In genomic region chr4:2878346-2878745, GRCh38 we compare ENCODE assay signal across 14 cellular contexts. TPM values are rescaled to one million over a fixed set of nuclear protein-coding genes. Genes with fewer than 3 reads are reported as not detected.
DNase-seq lines count a peak whose midpoint lies in the region; ATAC-seq, FAIRE-seq and TF ChIP-seq lines count a peak whose summit lies in the region.
"Had no signal": no experiment of that assay in that cellular context is flagged by ENCODE, and none has a peak within 500 bp of the region (broad histone marks: within the 10 kb centered on the region; RNA-seq: fewer than 3 reads in every experiment).

No MANE protein-coding gene starts in this region.

- H3K27ac Mint-ChIP-seq in stimulated activated naive CD8-positive, alpha-beta T cell treated with anti-CD3 and anti-CD28 coated beads, Interleukin-15, amount 100 ng/mL, for 72 hours = peak overlapping the region in 1 of 2 donors; percentile 75
- H3K27ac Mint-ChIP-seq in activated naive CD4-positive, alpha-beta T cell treated with anti-CD3 and anti-CD28 coated beads, Interleukin-2, amount 10 ng/mL, durations not matched to agents 7 days and 5 days = peak overlapping the region; percentile 7
- H3K27ac Mint-ChIP-seq: dendritic cell treated with granulocyte-macrophage colony-stimulating factor and Interleukin-4, amounts not matched to agents 40 ng/mL and 50 ng/mL, for 4 days had no signal

- FAIRE-seq in kidney (lab: Jason Lieb, UNC) = no peak
- FAIRE-seq: H54 had no signal

- CTCF ChIA-PET in activated naive CD4-positive, alpha-beta T cell treated with anti-CD3 and anti-CD28 coated beads, Interleukin-2, amount 10 ng/mL, durations not matched to agents 7 days and 5 days (lab: Charles Lee) = interaction anchor here (1.2 kb wide), 1 partner anchor 114 kb away, joined by 3 read pairs; no protein-coding TSS in a partner anchor
- CTCF ChIA-PET in OCI-LY7 (lab: Charles Lee; ENCODE audit: unreplicated experiment) = no interaction called here

- no TSS peak for BruUV-seq in OCI-LY7 (replicated peaks; lab: Mats Ljungman, UMichigan)

- no peaks in the 10 kb centered on the region for H3K27me3 Mint-ChIP-seq in stimulated activated naive CD8-positive, alpha-beta T cell treated with anti-CD3 and anti-CD28 coated beads, Interleukin-15, amount 100 ng/mL, for 72 hours
- H3K27me3 Mint-ChIP-seq in activated naive CD4-positive, alpha-beta T cell treated with anti-CD3 and anti-CD28 coated beads, Interleukin-2, amount 10 ng/mL, durations not matched to agents 7 days and 5 days = no peaks in the 10 kb centered on the region
- H3K27me3 Mint-ChIP-seq: dendritic cell treated with granulocyte-macrophage colony-stimulating factor and Interleukin-4, amounts not matched to agents 40 ng/mL and 50 ng/mL, for 4 days had no signal

- H3K79me2 ChIP-seq in OCI-LY7 (ENCODE audit: insufficient read depth, low read depth, low read length) = no peaks in the 10 kb centered on the region

- no peak for DNase-seq in stimulated activated naive CD8-positive, alpha-beta T cell treated with anti-CD3 and anti-CD28 coated beads, Interleukin-15, Interleukin-2, amounts not matched to agents 100 U/mL and 50 U/mL, for 24 hours
- DNase-seq in stimulated activated naive CD8-positive, alpha-beta T cell treated with anti-CD3 and anti-CD28 coated beads, Interleukin-15, amount 100 ng/mL, for 72 hours = no peak
- no peak for DNase-seq in activated naive CD4-positive, alpha-beta T cell treated with anti-CD3 and anti-CD28 coated beads, Interleukin-2, amount 10 ng/mL, durations not matched to agents 7 days and 5 days
- peak; percentile 18 for DNase-seq in kidney
- no peak for DNase-seq in OCI-LY7 (ENCODE audit: low spot score)
- DNase-seq in NCI-H2107 (lab: John Stamatoyannopoulos, UW) = no peak
- DNase-seq: DND-41, lower lobe of right lung, NCI-H1092 treated with DMSO at 0.1 percent for 48 hours, SJCRH30 had no signal

- H3K27ac ChIP-seq in kidney (ENCODE audit: low read depth in 2 of 2, low read length in 2 of 2) (no peak overlapping the region), OCI-LY7 (ENCODE audit: low read depth, low read length, poor library complexity, severe bottlenecking) (no peak overlapping the region)
- H3K27ac ChIP-seq: SJCRH30 had no signal

- TF ChIP-seq CTCF in kidney (IDR thresholded peaks at IDR 0.05; ENCODE audit: borderline replicate concordance, extremely low read depth, insufficient read depth) (no peak), OCI-LY7 (conservative IDR thresholded peaks at IDR 0.05; ENCODE audit: low read length) (no peak)

- intact Hi-C loops in kidney (cut with DNase I) (no loop called here), OCI-LY7 (cut with micrococcal nuclease; ENCODE audit: unreplicated experiment) (no loop called here)

- peak; percentile 76 for ATAC-seq in stimulated activated naive CD8-positive, alpha-beta T cell treated with anti-CD3 and anti-CD28 coated beads, Interleukin-15, Interleukin-2, amounts not matched to agents 100 U/mL and 50 U/mL, for 24 hours
- ATAC-seq in stimulated activated naive CD8-positive, alpha-beta T cell treated with anti-CD3 and anti-CD28 coated beads, Interleukin-15, amount 100 ng/mL, for 72 hours = no peak
- ATAC-seq in HG02973 (IDR thresholded peaks at IDR 0.05; ENCODE audit: unreplicated experiment) (no peak), SK-N-SH treated with all-trans-retinoic acid at 6 μM for 48 hours (no peak)
- ATAC-seq: lower lobe of right lung had no signal

- H3K9me3 ChIP-seq in kidney (ENCODE audit: control insufficient read depth in 1 of 2, low read length in 2 of 2) (no peaks in the 10 kb centered on the region), OCI-LY7 (ENCODE audit: low read length) (no peaks in the 10 kb centered on the region)
- H3K9me3 ChIP-seq: lower lobe of right lung, SJCRH30 had no signal

- H4K20me1 ChIP-seq in OCI-LY7 (ENCODE audit: insufficient read depth, low read length) = no peaks in the 10 kb centered on the region

- no peak overlapping the region for H2AFZ ChIP-seq in OCI-LY7 (ENCODE audit: low read length)

- no peaks in the 10 kb centered on the region for H3K9me3 Mint-ChIP-seq in stimulated activated naive CD8-positive, alpha-beta T cell treated with anti-CD3 and anti-CD28 coated beads, Interleukin-15, amount 100 ng/mL, for 72 hours
- H3K9me3 Mint-ChIP-seq in activated naive CD4-positive, alpha-beta T cell treated with anti-CD3 and anti-CD28 coated beads, Interleukin-2, amount 10 ng/mL, durations not matched to agents 7 days and 5 days = no peaks in the 10 kb centered on the region
- H3K9me3 Mint-ChIP-seq: dendritic cell treated with granulocyte-macrophage colony-stimulating factor and Interleukin-4, amounts not matched to agents 40 ng/mL and 50 ng/mL, for 4 days had no signal

- H3K36me3 ChIP-seq in kidney (ENCODE audit: control insufficient read depth in 1 of 2, insufficient read depth in 2 of 2, low read length in 2 of 2) (peaks cover 15 to 23% of the 10 kb centered on the region in 2 donors), OCI-LY7 (ENCODE audit: insufficient read depth, low read length) (peaks cover 27% of the 10 kb centered on the region)

- peaks cover 12% of the 10 kb centered on the region for H3K4me1 Mint-ChIP-seq in stimulated activated naive CD8-positive, alpha-beta T cell treated with anti-CD3 and anti-CD28 coated beads, Interleukin-15, amount 100 ng/mL, for 72 hours
- peaks cover 11% of the 10 kb centered on the region for H3K4me1 Mint-ChIP-seq in activated naive CD4-positive, alpha-beta T cell treated with anti-CD3 and anti-CD28 coated beads, Interleukin-2, amount 10 ng/mL, durations not matched to agents 7 days and 5 days

- H3K9me2 ChIP-seq in OCI-LY7 (ENCODE audit: insufficient read depth, low read length) = no peaks in the 10 kb centered on the region

- POLR2A ChIA-PET in OCI-LY7 (lab: Charles Lee) = interaction anchor here (0.6 to 1.5 kb wide), 3 partner anchors 16 to 346 kb away, joined by 3 to 8 read pairs (median 5); no protein-coding TSS in a partner anchor

- no peak overlapping the region for H3K4me3 Mint-ChIP-seq in stimulated activated naive CD8-positive, alpha-beta T cell treated with anti-CD3 and anti-CD28 coated beads, Interleukin-15, amount 100 ng/mL, for 72 hours
- H3K4me3 Mint-ChIP-seq in activated naive CD4-positive, alpha-beta T cell treated with anti-CD3 and anti-CD28 coated beads, Interleukin-2, amount 10 ng/mL, durations not matched to agents 7 days and 5 days = no peak overlapping the region
- H3K4me3 Mint-ChIP-seq: dendritic cell treated with granulocyte-macrophage colony-stimulating factor and Interleukin-4, amounts not matched to agents 40 ng/mL and 50 ng/mL, for 4 days had no signal

- H3K4me1 ChIP-seq in kidney (ENCODE audit: control insufficient read depth in 1 of 2, insufficient read depth in 1 of 2, low read depth in 1 of 2, low read length in 2 of 2) (peaks cover 4 to 7% of the 10 kb centered on the region in 2 donors), OCI-LY7 (ENCODE audit: insufficient read depth, low read length, poor library complexity, severe bottlenecking) (no peaks in the 10 kb centered on the region)
- H3K4me1 ChIP-seq: SJCRH30 had no signal

- H3K36me3 Mint-ChIP-seq in activated naive CD4-positive, alpha-beta T cell treated with anti-CD3 and anti-CD28 coated beads, Interleukin-2, amount 10 ng/mL, durations not matched to agents 7 days and 5 days = peaks cover 42% of the 10 kb centered on the region

- H3K9ac ChIP-seq in kidney (ENCODE audit: low read length in 2 of 2) = no peak overlapping the region

- no peak overlapping the region for H3K4me2 ChIP-seq in OCI-LY7 (ENCODE audit: low read length)

- H3K4me3 ChIP-seq in kidney (ENCODE audit: low read length in 2 of 2) (no peak overlapping the region), OCI-LY7 (ENCODE audit: low read depth, low read length, poor library complexity, severe bottlenecking) (no peak overlapping the region)
- H3K4me3 ChIP-seq: lower lobe of right lung, SJCRH30 had no signal

TF ChIP-seq in SK-N-SH treated with all-trans-retinoic acid at 6 μM for 48 hours, 23 proteins besides CTCF, POLR2A, EP300 and RAD21 (continues in another document):
- TF ChIP-seq ISL1 (CRISPR knock-in tag; IDR thresholded peaks at IDR 0.05) (no peak), ZNF70 (CRISPR knock-in tag; IDR thresholded peaks at IDR 0.05) (no peak), CREB5 (CRISPR knock-in tag; IDR thresholded peaks at IDR 0.05; ENCODE audit: low read depth) (no peak), ARNTL (CRISPR knock-in tag; IDR thresholded peaks at IDR 0.05; ENCODE audit: borderline replicate concordance, low read depth) (no peak), BACH2 (CRISPR knock-in tag; IDR thresholded peaks at IDR 0.05; ENCODE audit: borderline replicate concordance) (no peak), POU6F1 (CRISPR knock-in tag; IDR thresholded peaks at IDR 0.05; ENCODE audit: borderline replicate concordance, low read depth) (no peak), ESRRG (CRISPR knock-in tag; IDR thresholded peaks at IDR 0.05) (no peak), ZNF8 (CRISPR knock-in tag; IDR thresholded peaks at IDR 0.05) (no peak), ZFP3 (CRISPR knock-in tag; IDR thresholded peaks at IDR 0.05) (no peak), ZC3H10 (CRISPR knock-in tag; IDR thresholded peaks at IDR 0.05) (no peak), PPARA (CRISPR knock-in tag; IDR thresholded peaks at IDR 0.05; ENCODE audit: borderline replicate concordance) (no peak)

RNA-seq across cellular contexts. Expression of gene ADD1, which starts 34.7 kb away (rescaled TPM):
- total RNA-seq in kidney (313 TPM), OCI-LY7 (2022) (108 TPM in 2 replicates)
- 232 TPM for polyA plus RNA-seq in kidney (ENCODE audit: insufficient read depth, low read depth, low replicate concordance)
- 77.1 and 85.3 TPM in 2 replicates for total RNA-seq in OCI-LY7 (2014; rRNA removed; shearing (Covaris generic))
